Comparison of ENCODE assay signal across 28 cellular contexts in genomic region chr9:22108581-22109370, GRCh38.
DNase-seq lines count a peak whose midpoint lies in the region; ATAC-seq, FAIRE-seq and TF ChIP-seq lines count a peak whose summit lies in the region.
"Had no signal": no experiment of that assay in that cellular context is flagged by ENCODE, and none has a peak within 500 bp of the region (broad histone marks: within the 10 kb centered on the region; RNA-seq: fewer than 3 reads in every experiment).

No MANE protein-coding gene starts in this region.

- no peaks in the 10 kb centered on the region for H3K79me2 ChIP-seq in keratinocyte (ENCODE audit: control insufficient read depth, insufficient read depth, low read length)
- H3K79me2 ChIP-seq in smooth muscle cell (ENCODE audit: low read depth): no peaks in the 10 kb centered on the region

- H3K36me3 Mint-ChIP-seq in chondrocyte (ENCODE audit: low read depth): peaks cover 2% of the 10 kb centered on the region
- no peaks in the 10 kb centered on the region for H3K36me3 Mint-ChIP-seq in CD4-positive, alpha-beta T cell (ENCODE audit: low read depth)
- H3K36me3 Mint-ChIP-seq: CD4-positive, alpha-beta memory T cell; stimulated activated effector memory CD8-positive, alpha-beta T cell treated with anti-CD3 and anti-CD28 coated beads, Interleukin-12 subunit alpha, Interleukin-12 subunit beta, amount 100 ng/mL, for 72 hours had no signal

- H3K9me1 ChIP-seq in keratinocyte (ENCODE audit: control insufficient read depth, extremely low read depth, insufficient read depth, low read length): no peaks in the 10 kb centered on the region

- POLR2A ChIA-PET in CD4-positive, alpha-beta T cell (lab: Charles Lee): no interaction called here

- TF ChIP-seq POLR2A in lower leg skin (IDR thresholded peaks at IDR 0.05): no peak

- H3K4me1 ChIP-seq in keratinocyte (ENCODE audit: control insufficient read depth, extremely low read depth, insufficient read depth, low read length) (peaks cover 32% of the 10 kb centered on the region), smooth muscle cell (ENCODE audit: low read depth) (peaks cover 33% of the 10 kb centered on the region)
- H3K4me1 ChIP-seq: testis had no signal

- H4K20me1 ChIP-seq in keratinocyte (ENCODE audit: control insufficient read depth, extremely low read depth, insufficient read depth, low read length) (no peaks in the 10 kb centered on the region), smooth muscle cell (ENCODE audit: low read depth) (no peaks in the 10 kb centered on the region)

- intact Hi-C loops in lower leg skin (cut with DNase I; ENCODE audit: low total_unique reads): no loop called here
- intact Hi-C loops in CD4-positive, alpha-beta T cell (cut with DNase I, micrococcal nuclease): no loop called here

- H3K4me3 Mint-ChIP-seq in chondrocyte (ENCODE audit: unreplicated experiment): no peak overlapping the region
- no peak overlapping the region for H3K4me3 Mint-ChIP-seq in CD4-positive, alpha-beta T cell
- H3K4me3 Mint-ChIP-seq: activated B cell treated with CpG ODN at 0.5 μM for 24 hours; activated CD4-positive, alpha-beta memory T cell treated with anti-CD3 and anti-CD28 coated beads, Interleukin-2, amount 10 ng/mL, durations not matched to agents 7 days and 5 days; activated naive CD4-positive, alpha-beta T cell treated with anti-CD3 and anti-CD28 coated beads for 36 hours; CD4-positive, alpha-beta memory T cell; effector memory CD8-positive, alpha-beta T cell; GM23338; stimulated activated effector memory CD8-positive, alpha-beta T cell treated with anti-CD3 and anti-CD28 coated beads, Interleukin-12 subunit alpha, Interleukin-12 subunit beta, amount 100 ng/mL, for 72 hours had no signal

- no peaks in the 10 kb centered on the region for H3K27me3 ChIP-seq in keratinocyte (ENCODE audit: control insufficient read depth, extremely low read depth, insufficient read depth, low read length)
- no peaks in the 10 kb centered on the region for H3K27me3 ChIP-seq in smooth muscle cell (ENCODE audit: low read depth)
- no peaks in the 10 kb centered on the region for H3K27me3 ChIP-seq in CD4-positive, alpha-beta T cell (ENCODE audit: control insufficient read depth, insufficient read depth, low read length)
- H3K27me3 ChIP-seq: ascending aorta, heart right ventricle, testis had no signal

- H3K4me2 ChIP-seq in keratinocyte (ENCODE audit: control insufficient read depth, extremely low read depth, insufficient read depth, low read depth, low read length) (no peak overlapping the region), smooth muscle cell (no peak overlapping the region)
- H3K4me2 ChIP-seq: GM23338 had no signal

- peaks cover 20% of the 10 kb centered on the region for H3F3A ChIP-seq in smooth muscle cell (ENCODE audit: low read depth)

- dilution Hi-C loops in keratinocyte (cut with MboI; ENCODE audit: extremely low pct_ligation_motif_present, low sequenced_read_pairs): loop anchor here (25.0 kb wide), 1 partner anchor 129 kb away; no protein-coding TSS in a partner anchor

- CTCF ChIA-PET in CD4-positive, alpha-beta T cell (lab: Charles Lee): no interaction called here

- no peak for ATAC-seq in CD4-positive, alpha-beta T cell (ENCODE audit: poor library complexity)
- ATAC-seq: effector memory CD8-positive, alpha-beta T cell; GM12878; GM23338; heart right ventricle; right cardiac atrium; stimulated activated effector memory CD8-positive, alpha-beta T cell treated with anti-CD3 and anti-CD28 coated beads, Interleukin-12 subunit alpha, Interleukin-12 subunit beta, amount 100 ng/mL, for 72 hours had no signal

- 72% methylated on average over 4 of the region's 4 CpGs for WGBS in smooth muscle cell (ENCODE audit: low lambda C conversion rate)
- 72 to 76% methylated on average over 4 of the region's 4 CpGs for WGBS in lower leg skin, 2 donors

- H3K36me3 ChIP-seq in keratinocyte (ENCODE audit: control insufficient read depth in 2 of 2, extremely low read depth in 1 of 2, insufficient read depth in 2 of 2, low read length in 2 of 2) (no peaks in the 10 kb centered on the region), smooth muscle cell (ENCODE audit: low read depth) (no peaks in the 10 kb centered on the region)
- H3K36me3 ChIP-seq: ascending aorta, heart right ventricle had no signal

- FAIRE-seq in keratinocyte (lab: Jason Lieb, UNC): peak; percentile 56
- FAIRE-seq: GM12878 had no signal

- H3K4me3 ChIP-seq in keratinocyte (ENCODE audit: control insufficient read depth in 2 of 3, extremely low read depth in 1 of 3, insufficient read depth in 2 of 3, low read depth in 1 of 3, low read length in 3 of 3) (no peak overlapping the region), smooth muscle cell (no peak overlapping the region), lower leg skin (ENCODE audit: low read depth, poor library complexity, severe bottlenecking) (no peak overlapping the region)
- H3K4me3 ChIP-seq: ascending aorta, GM12878, GM23338, heart right ventricle, lung, SK-N-MC, testis had no signal

- H3K9me3 Mint-ChIP-seq in chondrocyte (ENCODE audit: low read depth): peaks cover 5% of the 10 kb centered on the region
- no peaks in the 10 kb centered on the region for H3K9me3 Mint-ChIP-seq in CD4-positive, alpha-beta T cell
- H3K9me3 Mint-ChIP-seq: activated B cell treated with CpG ODN at 0.5 μM for 24 hours; activated CD4-positive, alpha-beta memory T cell treated with anti-CD3 and anti-CD28 coated beads, Interleukin-2, amount 10 ng/mL, durations not matched to agents 7 days and 5 days; activated naive CD4-positive, alpha-beta T cell treated with anti-CD3 and anti-CD28 coated beads for 36 hours; CD4-positive, alpha-beta memory T cell; effector memory CD8-positive, alpha-beta T cell; GM23338; stimulated activated effector memory CD8-positive, alpha-beta T cell treated with anti-CD3 and anti-CD28 coated beads, Interleukin-12 subunit alpha, Interleukin-12 subunit beta, amount 100 ng/mL, for 72 hours had no signal

- H3K9me3 ChIP-seq in keratinocyte (ENCODE audit: control insufficient read depth, low read depth, low read length): no peaks in the 10 kb centered on the region
- no peaks in the 10 kb centered on the region for H3K9me3 ChIP-seq in smooth muscle cell (replicated peaks; ENCODE audit: low read depth)
- no peaks in the 10 kb centered on the region for H3K9me3 ChIP-seq in CD4-positive, alpha-beta T cell (ENCODE audit: control insufficient read depth, low read length)
- H3K9me3 ChIP-seq: ascending aorta, heart right ventricle, testis had no signal

- H3K27me3 Mint-ChIP-seq in chondrocyte (ENCODE audit: low read depth): no peaks in the 10 kb centered on the region
- no peaks in the 10 kb centered on the region for H3K27me3 Mint-ChIP-seq in CD4-positive, alpha-beta T cell
- H3K27me3 Mint-ChIP-seq: activated B cell treated with CpG ODN at 0.5 μM for 24 hours had no signal

- H3K27ac Mint-ChIP-seq in chondrocyte (ENCODE audit: unreplicated experiment): peak overlapping the region; percentile 17
- no peak overlapping the region for H3K27ac Mint-ChIP-seq in CD4-positive, alpha-beta T cell
- H3K27ac Mint-ChIP-seq: activated B cell treated with CpG ODN at 0.5 μM for 24 hours; activated CD4-positive, alpha-beta memory T cell treated with anti-CD3 and anti-CD28 coated beads, Interleukin-2, amount 10 ng/mL, durations not matched to agents 7 days and 5 days; activated naive CD4-positive, alpha-beta T cell treated with anti-CD3 and anti-CD28 coated beads for 36 hours; CD4-positive, alpha-beta memory T cell; effector memory CD8-positive, alpha-beta T cell; GM23338; stimulated activated effector memory CD8-positive, alpha-beta T cell treated with anti-CD3 and anti-CD28 coated beads, Interleukin-12 subunit alpha, Interleukin-12 subunit beta, amount 100 ng/mL, for 72 hours had no signal

- no peak overlapping the region for H3K27ac ChIP-seq in keratinocyte (ENCODE audit: control insufficient read depth, insufficient read depth, low read length)
- H3K27ac ChIP-seq in smooth muscle cell (ENCODE audit: low read depth): peak overlapping the region; percentile 88
- H3K27ac ChIP-seq in CD4-positive, alpha-beta T cell (ENCODE audit: low read depth, low read length): no peak overlapping the region
- H3K27ac ChIP-seq: ascending aorta, heart right ventricle, KMS-11, SK-N-MC, testis had no signal

- DNase-seq in LoVo (ENCODE audit: low spot score): peak; percentile 47
- no peak for DNase-seq in chondrocyte (ENCODE audit: low spot score)
- no peak for DNase-seq in keratinocyte (ENCODE audit: low read depth, low spot score)
- DNase-seq in smooth muscle cell (lab: John Stamatoyannopoulos, UW; ENCODE audit: unreplicated experiment): no peak
- DNase-seq in lower leg skin (ENCODE audit: low spot score in 2 of 2): no peak
- no peak for DNase-seq in activated T-cell treated with anti-CD3 and anti-CD28 coated beads for 4 hours
- DNase-seq in CD4-positive, alpha-beta T cell: no peak
- DNase-seq in stimulated activated CD8-positive, alpha-beta memory T cell treated with anti-CD3 and anti-CD28 coated beads, Interleukin-4, amount 100 ng/mL, for 48 hours: no peak
- DNase-seq: activated B cell treated with CpG ODN at 0.5 μM for 24 hours; activated CD4-positive, alpha-beta memory T cell treated with anti-CD3 and anti-CD28 coated beads, Interleukin-2, amount 10 ng/mL, durations not matched to agents 7 days and 5 days; activated naive CD4-positive, alpha-beta T cell treated with anti-CD3 and anti-CD28 coated beads for 36 hours; activated T-cell treated with anti-CD3 and anti-CD28 coated beads, Interleukin-2, amount 50 U/mL, for 1 hour; CD4-positive, alpha-beta memory T cell; DMS53; effector memory CD8-positive, alpha-beta T cell; heart right ventricle; NCI-H1092 treated with DMSO at 0.1 percent for 48 hours; NK-92 treated with Interleukin-12 subunit alpha and Interleukin-12 subunit beta, amount 100 ng/mL, for 24 hours; nucleus accumbens; right cardiac atrium; testis had no signal

- peaks cover 93% of the 10 kb centered on the region for H3K4me1 Mint-ChIP-seq in chondrocyte (ENCODE audit: low read depth)
- H3K4me1 Mint-ChIP-seq in CD4-positive, alpha-beta T cell (ENCODE audit: low read depth): no peaks in the 10 kb centered on the region

- no peak overlapping the region for H2AFZ ChIP-seq in keratinocyte (ENCODE audit: control insufficient read depth, low read length)
- H2AFZ ChIP-seq in smooth muscle cell (ENCODE audit: low read depth): no peak overlapping the region
- H2AFZ ChIP-seq: GM23338 had no signal

- H3K9ac ChIP-seq in keratinocyte (ENCODE audit: control insufficient read depth, extremely low read depth, insufficient read depth, low read length) (no peak overlapping the region), smooth muscle cell (ENCODE audit: low read depth) (no peak overlapping the region)
- H3K9ac ChIP-seq: KMS-11 had no signal

- no peak for TF ChIP-seq CTCF in chondrocyte (IDR thresholded peaks at IDR 0.05)
- no peak for TF ChIP-seq CTCF in keratinocyte (optimal IDR thresholded peaks at IDR 0.05 in 1 of 3, IDR thresholded peaks at IDR 0.05 in 1 of 3, conservative IDR thresholded peaks at IDR 0.05 in 1 of 3; ENCODE audit: extremely low read depth in 1 of 3, insufficient read depth in 2 of 3, low read length in 3 of 3)
- TF ChIP-seq CTCF in smooth muscle cell (IDR thresholded peaks at IDR 0.05; ENCODE audit: borderline replicate concordance, insufficient read depth, poor library complexity, severe bottlenecking): no peak
- no peak for TF ChIP-seq CTCF in lower leg skin (IDR thresholded peaks at IDR 0.05)
- TF ChIP-seq CTCF in CD4-positive, alpha-beta T cell (IDR thresholded peaks at IDR 0.05): no peak
